ENCODE assay signal across 8 cellular contexts in the genomic region with DNA sequence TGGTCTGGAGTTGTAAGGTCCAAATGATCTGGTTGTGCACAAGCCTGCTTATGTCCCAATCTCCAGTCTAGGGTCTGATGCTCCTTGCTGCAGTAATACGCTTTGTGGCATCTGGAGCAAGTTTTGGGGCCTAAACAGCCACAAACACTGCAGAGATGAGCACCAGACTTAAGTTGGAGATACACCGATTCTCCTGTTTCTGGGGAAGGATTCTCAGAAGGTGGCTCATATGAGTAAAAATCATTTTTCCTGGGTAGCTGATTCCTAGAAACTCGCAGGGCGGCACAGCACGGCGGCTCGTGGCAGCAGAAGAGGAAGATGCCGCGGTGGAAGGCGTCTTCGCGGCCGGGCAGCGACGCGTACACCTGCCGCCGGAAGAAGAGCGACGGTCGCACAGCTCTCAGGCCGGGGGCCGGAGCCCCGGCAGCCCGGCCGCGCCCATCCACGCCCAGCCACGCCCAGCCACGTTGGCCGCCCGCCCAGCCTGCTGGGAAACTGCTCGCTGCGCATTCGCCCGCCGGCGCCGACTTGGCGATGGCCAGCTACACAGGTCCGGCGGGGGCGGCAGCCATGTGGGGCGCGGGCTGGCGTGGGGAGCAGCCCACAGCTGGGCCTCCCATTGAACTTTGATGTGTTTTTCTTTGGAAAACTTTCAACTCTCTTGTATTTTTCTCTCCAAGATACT.
A peak's percentile ranks its signal among the peaks of the same experiment; 100 is the strongest.
DNase-seq lines count a peak whose midpoint lies in the region; ATAC-seq and TF ChIP-seq lines count a peak whose summit lies in the region.

No MANE protein-coding gene starts in this region.

- no peak for TF ChIP-seq POLR2A in breast epithelium (IDR thresholded peaks at IDR 0.05)

- H3K79me2 ChIP-seq in OCI-LY7 (ENCODE audit: insufficient read depth, low read depth, low read length): no peaks in the 10 kb centered on the region; the same call in 1 of the 2 replicates

- BruUV-seq in OCI-LY7 (replicated peaks; lab: Mats Ljungman, UMichigan): no TSS peak

- no peaks in the 10 kb centered on the region for H3K9me2 ChIP-seq in OCI-LY7 (ENCODE audit: insufficient read depth, low read length)

- H3K4me3 Mint-ChIP-seq in memory B cell: peak overlapping the region; percentile 87
- H3K4me3 Mint-ChIP-seq in stimulated activated naive CD8-positive, alpha-beta T cell treated with anti-CD3 and anti-CD28 coated beads, Interleukin-15, amount 100 ng/mL, for 72 hours: peak overlapping the region; percentile 86 to 88

- H3K27ac Mint-ChIP-seq in memory B cell: peak overlapping the region; percentile 75
- H3K27ac Mint-ChIP-seq in stimulated activated naive CD8-positive, alpha-beta T cell treated with anti-CD3 and anti-CD28 coated beads, Interleukin-15, amount 100 ng/mL, for 72 hours: peak overlapping the region in 1 of 2 donors; percentile 14

- POLR2A ChIA-PET in OCI-LY7 (lab: Charles Lee): interaction anchor here (1.1 kb wide), 1 partner anchor 18 kb away, joined by 4 read pairs; no protein-coding TSS in a partner anchor

- peaks cover 15% of the 10 kb centered on the region for H3K4me1 Mint-ChIP-seq in memory B cell
- H3K4me1 Mint-ChIP-seq in stimulated activated naive CD8-positive, alpha-beta T cell treated with anti-CD3 and anti-CD28 coated beads, Interleukin-15, amount 100 ng/mL, for 72 hours: peaks cover 9% of the 10 kb centered on the region

- peaks cover 0 to 10% of the 10 kb centered on the region in 2 donors for H3K27me3 ChIP-seq in breast epithelium

- peaks cover 4% of the 10 kb centered on the region for H3K27me3 Mint-ChIP-seq in memory B cell
- H3K27me3 Mint-ChIP-seq in stimulated activated naive CD8-positive, alpha-beta T cell treated with anti-CD3 and anti-CD28 coated beads, Interleukin-15, amount 100 ng/mL, for 72 hours: peaks cover 76% of the 10 kb centered on the region

- H4K20me1 ChIP-seq in OCI-LY7 (ENCODE audit: insufficient read depth, low read length): no peaks in the 10 kb centered on the region

- H2AFZ ChIP-seq in OCI-LY7 (ENCODE audit: low read length): peak overlapping the region; percentile 97

- peak; percentile 98 for ATAC-seq in GM19397 (IDR thresholded peaks at IDR 0.05; ENCODE audit: unreplicated experiment)
- ATAC-seq in HG03439 (IDR thresholded peaks at IDR 0.05; ENCODE audit: unreplicated experiment): peak; percentile 53
- ATAC-seq in memory B cell (ENCODE audit: low read depth): peak; percentile 97
- peak; percentile 98 for ATAC-seq in stimulated activated naive CD8-positive, alpha-beta T cell treated with anti-CD3 and anti-CD28 coated beads, Interleukin-15, amount 100 ng/mL, for 72 hours

- H3K27ac ChIP-seq in OCI-LY7 (ENCODE audit: low read depth, low read length, poor library complexity, severe bottlenecking): no peak overlapping the region
- peak overlapping the region; percentile 17 to 20 for H3K27ac ChIP-seq in breast epithelium

- intact Hi-C loops in OCI-LY7 (cut with micrococcal nuclease; ENCODE audit: unreplicated experiment) (loop anchor here (5.0 kb wide), 1 partner anchor 141 kb away; a partner anchor contains a TSS), breast epithelium (cut with DNase I; ENCODE audit: low total_unique reads) (no loop called here)

- DNase-seq in EH (ENCODE audit: low read depth) (peak; percentile 5), OCI-LY7 (ENCODE audit: low spot score) (peak; percentile 82), breast epithelium (ENCODE audit: low spot score in 2 of 2) (peak; percentile 31 to 86), memory B cell (ENCODE audit: low spot score in 2 of 2) (peak; percentile 51 to 54), NAMALWA (ENCODE audit: low spot score) (no peak)
- DNase-seq in stimulated activated naive CD8-positive, alpha-beta T cell treated with anti-CD3 and anti-CD28 coated beads, Interleukin-15, amount 100 ng/mL, for 72 hours: peak; percentile 70 to 79

- no peaks in the 10 kb centered on the region for H3K9me3 ChIP-seq in OCI-LY7 (ENCODE audit: low read length)
- no peaks in the 10 kb centered on the region for H3K9me3 ChIP-seq in breast epithelium

- H3K4me3 ChIP-seq in OCI-LY7 (ENCODE audit: low read depth, low read length, poor library complexity, severe bottlenecking): peak overlapping the region; percentile 67
- peak overlapping the region; percentile 17 to 73 (median 50) for H3K4me3 ChIP-seq in breast epithelium

- H3K4me2 ChIP-seq in OCI-LY7 (ENCODE audit: low read length): peak overlapping the region; percentile 80

- H3K36me3 ChIP-seq in OCI-LY7 (ENCODE audit: insufficient read depth, low read length) (no peaks in the 10 kb centered on the region), breast epithelium (no peaks in the 10 kb centered on the region)

- H3K4me1 ChIP-seq in OCI-LY7 (ENCODE audit: insufficient read depth, low read length, poor library complexity, severe bottlenecking): peaks cover 3% of the 10 kb centered on the region
- H3K4me1 ChIP-seq in breast epithelium: no peaks in the 10 kb centered on the region

- no peaks in the 10 kb centered on the region for H3K9me3 Mint-ChIP-seq in memory B cell
- H3K9me3 Mint-ChIP-seq in stimulated activated naive CD8-positive, alpha-beta T cell treated with anti-CD3 and anti-CD28 coated beads, Interleukin-15, amount 100 ng/mL, for 72 hours: no peaks in the 10 kb centered on the region

- no peak for TF ChIP-seq CTCF in OCI-LY7 (conservative IDR thresholded peaks at IDR 0.05; ENCODE audit: low read length)
- no peak for TF ChIP-seq CTCF in breast epithelium (IDR thresholded peaks at IDR 0.05)

- no peaks in the 10 kb centered on the region for H3K36me3 Mint-ChIP-seq in memory B cell

- CTCF ChIA-PET in OCI-LY7 (lab: Charles Lee; ENCODE audit: unreplicated experiment): no interaction called here
